13 cellular contexts compared by ENCODE assay signal in the genomic region with DNA sequence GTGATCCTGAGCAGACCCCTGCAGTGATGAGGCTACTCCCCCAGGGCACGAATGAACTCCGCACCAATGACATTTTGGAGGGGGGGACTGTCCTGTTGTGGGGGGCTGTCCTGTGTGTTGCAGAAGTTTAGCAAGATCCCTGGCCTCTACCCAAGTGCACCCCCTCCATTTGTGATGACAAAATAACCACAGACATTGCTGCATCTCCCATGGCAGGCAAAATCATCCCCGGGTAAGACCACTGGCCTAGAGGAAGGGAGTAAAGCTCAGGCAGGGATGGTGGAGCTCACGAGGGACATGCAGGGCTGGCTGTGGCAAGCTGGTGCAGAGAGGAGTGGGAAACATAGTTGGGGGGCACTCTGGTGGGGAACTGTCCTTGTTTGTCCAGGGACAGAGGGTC. TPM values are rescaled to one million over a fixed set of nuclear protein-coding genes. Genes with fewer than 3 reads are reported as not detected.
DNase-seq lines count a peak whose midpoint lies in the region; ATAC-seq and TF ChIP-seq lines count a peak whose summit lies in the region.
"Had no signal": no experiment of that assay in that cellular context is flagged by ENCODE, and none has a peak within 500 bp of the region (broad histone marks: within the 10 kb centered on the region; RNA-seq: fewer than 3 reads in every experiment).

No MANE protein-coding gene starts in this region.

- no peak overlapping the region for H3K9ac ChIP-seq in OCI-LY3 (ENCODE audit: low read length)
- no peak overlapping the region for H3K9ac ChIP-seq in mesenchymal stem cell (ENCODE audit: low read length)

- no peak overlapping the region for H2BK15ac ChIP-seq in mesenchymal stem cell (ENCODE audit: low read depth, poor library complexity, severe bottlenecking)

- H2BK120ac ChIP-seq in mesenchymal stem cell (ENCODE audit: low read depth, low read length), result no peak overlapping the region

- H3K4ac ChIP-seq in mesenchymal stem cell (ENCODE audit: low read depth in 1 of 2, low read length in 2 of 2), result no peak overlapping the region

- H3K23ac ChIP-seq in mesenchymal stem cell (ENCODE audit: low read length in 2 of 2), result no peak overlapping the region

- intact Hi-C loops in Right ventricle myocardium inferior (cut with DNase I), result no loop called here
- intact Hi-C loops in left ventricle myocardium superior (cut with micrococcal nuclease), result no loop called here
- intact Hi-C loops in vagina (cut with DNase I), result no loop called here

- no peak overlapping the region for H3K18ac ChIP-seq in mesenchymal stem cell (ENCODE audit: low read depth in 1 of 2, low read length in 2 of 2)

- H3K27me3 ChIP-seq in OCI-LY3 (ENCODE audit: low read depth, low read length) (no peaks in the 10 kb centered on the region), mesenchymal stem cell (ENCODE audit: control insufficient read depth in 1 of 2, insufficient read depth in 1 of 2, low read length in 2 of 2) (no peaks in the 10 kb centered on the region), vagina (no peaks in the 10 kb centered on the region)

- no peak overlapping the region for H3K27ac ChIP-seq in OCI-LY3 (ENCODE audit: low read length)
- H3K27ac ChIP-seq in mesenchymal stem cell (ENCODE audit: low read length, poor library complexity, severe bottlenecking), result no peak overlapping the region
- H3K27ac ChIP-seq in vagina, result peak overlapping the region; percentile 12

- no peak overlapping the region for H2BK5ac ChIP-seq in mesenchymal stem cell (ENCODE audit: low read depth, low read length, poor library complexity, severe bottlenecking)

- 85% methylated on average over 4 of the region's 4 CpGs for WGBS in mesenchymal stem cell

- H4K91ac ChIP-seq in mesenchymal stem cell (ENCODE audit: low read length), result no peak overlapping the region

- H2BK12ac ChIP-seq in mesenchymal stem cell (ENCODE audit: low read length in 2 of 2), result no peak overlapping the region

- H3K4me1 ChIP-seq in OCI-LY3 (ENCODE audit: low read length), result peaks cover 49% of the 10 kb centered on the region
- H3K4me1 ChIP-seq in mesenchymal stem cell (ENCODE audit: control insufficient read depth, insufficient read depth, low read depth, low read length), result peaks cover 32% of the 10 kb centered on the region
- peaks cover 50% of the 10 kb centered on the region for H3K4me1 ChIP-seq in vagina

- no peak overlapping the region for H2AK5ac ChIP-seq in mesenchymal stem cell (ENCODE audit: low read length, severe bottlenecking)

- H3K9me3 ChIP-seq in OCI-LY3 (ENCODE audit: insufficient read depth, low read length), result no peaks in the 10 kb centered on the region
- no peaks in the 10 kb centered on the region for H3K9me3 ChIP-seq in mesenchymal stem cell (ENCODE audit: control insufficient read depth, low read length)
- no peaks in the 10 kb centered on the region for H3K9me3 ChIP-seq in vagina

- H4K20me1 ChIP-seq in OCI-LY3 (ENCODE audit: insufficient read depth, low read length), result peaks cover 76% of the 10 kb centered on the region

- ATAC-seq in Right ventricle myocardium inferior (no peak), left ventricle myocardium superior (no peak)
- ATAC-seq: GM12878, K562 had no signal

- H3K79me2 ChIP-seq in OCI-LY3 (ENCODE audit: low read length), result peaks cover 99% of the 10 kb centered on the region

- H3K36me3 ChIP-seq in OCI-LY3 (replicated peaks; ENCODE audit: low read depth, low read length), result peaks cover 4% of the 10 kb centered on the region
- H3K36me3 ChIP-seq in mesenchymal stem cell (ENCODE audit: control insufficient read depth in 1 of 2, insufficient read depth in 2 of 2, low read depth in 1 of 2, low read length in 2 of 2), result no peaks in the 10 kb centered on the region
- H3K36me3 ChIP-seq in vagina, result no peaks in the 10 kb centered on the region

- no peak overlapping the region for H3K4me3 ChIP-seq in OCI-LY3 (ENCODE audit: low read length)
- H3K4me3 ChIP-seq in mesenchymal stem cell (ENCODE audit: insufficient read depth in 1 of 2, low read depth in 1 of 2, low read length in 2 of 2), result no peak overlapping the region
- no peak overlapping the region for H3K4me3 ChIP-seq in vagina
- H3K4me3 ChIP-seq: GM12878, K562 had no signal

- TF ChIP-seq CTCF in OCI-LY3 (IDR thresholded peaks at IDR 0.05; ENCODE audit: low read depth, low read length) (no peak), vagina (IDR thresholded peaks at IDR 0.05) (no peak)

- 0 out of 2 replicates have a peak overlapping the region, but pooled peaks have one; percentile 13 for H3K4me2 ChIP-seq in OCI-LY3 (ENCODE audit: low read length)
- H3K4me2 ChIP-seq in mesenchymal stem cell (ENCODE audit: low read length, poor library complexity, severe bottlenecking), result no peak overlapping the region

- TF ChIP-seq POLR2A in vagina (IDR thresholded peaks at IDR 0.05), result no peak

- DNase-seq in Right ventricle myocardium inferior (ENCODE audit: missing footprints) (peak; percentile 41), left ventricle myocardium superior (no peak), mesenchymal stem cell (no peak), vagina (ENCODE audit: extremely low spot score in 2 of 2) (no peak), DMS153 (lab: John Stamatoyannopoulos, UW) (no peak), RPMI8226 (no peak), NCI-H1417 (lab: John Stamatoyannopoulos, UW) (no peak)
- DNase-seq: NCI-H1417 treated with DMSO at 0.1 percent for 48 hours, NCI-H2029 treated with DMSO at 0.1 percent for 48 hours, NCI-H510A treated with DMSO at 0.1 percent for 48 hours had no signal

- H3K14ac ChIP-seq in mesenchymal stem cell (ENCODE audit: low read length in 2 of 2), result no peak overlapping the region

- H4K8ac ChIP-seq in mesenchymal stem cell (ENCODE audit: low read length), result peak overlapping the region; percentile 22

- H2AFZ ChIP-seq in OCI-LY3 (ENCODE audit: low read depth, low read length), result no peak overlapping the region
- H2AFZ ChIP-seq in mesenchymal stem cell (ENCODE audit: low read depth, low read length), result no peak overlapping the region

- H3K79me1 ChIP-seq in mesenchymal stem cell (replicated peaks; ENCODE audit: low read length, poor library complexity, severe bottlenecking), result peaks cover 24% of the 10 kb centered on the region

RNA-seq across cellular contexts. Expression of a gene that starts 40.6 kb away (rescaled TPM):
- total RNA-seq in Right ventricle myocardium inferior, result 20.0 TPM
- total RNA-seq in left ventricle myocardium superior, result 20.6 TPM
- 9.7 TPM for polyA plus RNA-seq in mesenchymal stem cell (2013, experiment 1 of 2)
- polyA plus RNA-seq in mesenchymal stem cell (2013, experiment 2 of 2), result 10.0 TPM
- total RNA-seq in vagina, result 58.2 TPM
